1 cellular context compared by ENCODE assay signal in the genomic region with DNA sequence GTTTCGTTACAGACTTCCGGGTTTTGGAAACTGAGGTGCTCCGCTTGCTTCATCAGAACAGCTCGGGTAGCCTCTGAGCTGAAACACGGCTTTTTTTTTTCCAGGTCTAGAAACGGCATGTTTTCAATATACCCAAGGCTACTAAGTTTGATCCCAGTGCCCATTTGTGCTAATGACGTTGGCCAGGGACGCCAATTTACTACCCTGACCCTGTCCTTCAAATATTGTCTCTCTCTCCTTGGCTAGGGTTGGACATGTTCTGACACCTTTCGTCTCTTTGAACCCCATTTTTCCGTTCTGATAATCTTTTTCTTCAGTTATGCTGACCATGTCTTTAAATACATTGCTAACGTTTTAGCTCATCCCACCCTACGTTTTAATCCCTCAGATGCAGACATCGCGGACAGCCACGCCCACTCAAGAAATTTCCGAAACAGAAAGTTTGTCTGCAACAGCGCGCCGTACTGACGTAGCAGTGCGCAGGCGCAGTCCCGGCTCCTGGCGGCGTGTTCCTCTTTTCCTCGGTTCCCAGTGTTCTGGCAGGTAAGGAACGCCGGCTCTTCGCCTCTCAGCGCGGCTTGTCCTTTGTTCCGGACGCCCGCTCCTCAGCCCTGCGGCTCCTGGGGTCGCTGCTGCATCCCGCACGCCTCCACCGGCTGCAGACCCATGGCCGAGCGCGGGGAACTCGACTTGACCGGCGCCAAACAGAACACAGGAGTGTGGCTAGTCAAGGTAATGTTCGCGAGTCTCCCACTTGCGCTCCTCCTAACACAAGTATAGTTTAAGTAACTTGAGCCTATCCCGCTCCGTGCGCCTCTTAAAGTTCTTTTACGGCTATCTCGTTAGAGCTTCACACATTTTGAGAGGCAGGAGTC.
TF ChIP-seq lines count a peak whose summit lies in the region.

TSS of gene GTF2F2 (plus strand) at position 521 of the 875 bp plus-strand sequence. CDS start at position 667, 146 bp downstream.

TF ChIP-seq in K562, 482 proteins besides CTCF, POLR2A, EP300 and RAD21 (continued from another document and continues in another):
- TF ChIP-seq SNIP1 (IDR thresholded peaks at IDR 0.05; ENCODE audit: low read depth) (no peak), VEZF1 (CRISPR knock-in tag; IDR thresholded peaks at IDR 0.05) (no peak), PRPF4 (IDR thresholded peaks at IDR 0.05; ENCODE audit: insufficient read depth, low read depth, low read length, poor library complexity, severe bottlenecking) (no peak), MXD1 (CRISPR knock-in tag; IDR thresholded peaks at IDR 0.05; ENCODE audit: borderline replicate concordance, poor library complexity, severe bottlenecking) (no peak), NR4A1 (CRISPR knock-in tag; IDR thresholded peaks at IDR 0.05) (no peak), NR4A1 (tag; IDR thresholded peaks at IDR 0.05) (no peak), PYGO2 (tag; IDR thresholded peaks at IDR 0.05) (no peak), SMAD4 (CRISPR knock-in tag; conservative IDR thresholded peaks at IDR 0.05) (no peak), CEBPZ (IDR thresholded peaks at IDR 0.05; ENCODE audit: borderline replicate concordance, low read depth, low read length) (no peak), FOS (IDR thresholded peaks at IDR 0.05; ENCODE audit: extremely low read depth, insufficient read length) (no peak), YBX1 (IDR thresholded peaks at IDR 0.05) (no peak), HCFC1 (IDR thresholded peaks at IDR 0.05; ENCODE audit: low read depth, low read length) (peak; percentile 59; the same call in 1 of the 2 replicates), ATF2 (CRISPR knock-in tag; IDR thresholded peaks at IDR 0.05) (no peak), ZNF407 (IDR thresholded peaks at IDR 0.05; ENCODE audit: low read depth) (peak; percentile 94), DNMT1 (IDR thresholded peaks at IDR 0.05) (no peak), MCM2 (IDR thresholded peaks at IDR 0.05; ENCODE audit: low read depth) (no peak), CBX5 (IDR thresholded peaks at IDR 0.05; ENCODE audit: borderline replicate concordance, low read depth) (no peak), GABPB2 (CRISPR knock-in tag; conservative IDR thresholded peaks at IDR 0.05) (no peak), STAG1 (CRISPR knock-in tag; IDR thresholded peaks at IDR 0.05; ENCODE audit: borderline replicate concordance) (no peak), HNRNPUL1 (IDR thresholded peaks at IDR 0.05; ENCODE audit: low read length) (no peak), CBFA2T3 (IDR thresholded peaks at IDR 0.05) (no peak), ZNF586 (CRISPR knock-in tag; conservative IDR thresholded peaks at IDR 0.05) (no peak), RUNX1 (IDR thresholded peaks at IDR 0.05; ENCODE audit: low read depth) (no peak), MAZ (CRISPR knock-in tag; conservative IDR thresholded peaks at IDR 0.05 in 1 of 2, IDR thresholded peaks at IDR 0.05 in 1 of 2) (peak in 1 of 2 experiments; percentile 43; a peak in 1 of 4 replicates), ZNF785 (CRISPR knock-in tag; IDR thresholded peaks at IDR 0.05) (no peak), IRF2 (CRISPR knock-in tag; IDR thresholded peaks at IDR 0.05) (no peak), ELF4 (CRISPR knock-in tag; IDR thresholded peaks at IDR 0.05) (no peak), PRMT5 (CRISPR knock-in tag; IDR thresholded peaks at IDR 0.05) (no peak), CHD4 (IDR thresholded peaks at IDR 0.05; ENCODE audit: insufficient read depth, insufficient replicate concordance, low read depth, low read length, poor library complexity, severe bottlenecking) (no peak), KLF16 (IDR thresholded peaks at IDR 0.05) (peak; percentile 50; the same call in 1 of the 2 replicates), RBM39 (optimal IDR thresholded peaks at IDR 0.05; ENCODE audit: low read depth, low read length) (no peak), TBL1XR1 (IDR thresholded peaks at IDR 0.05; ENCODE audit: low read length in 2 of 2) (no peak), NFXL1 (CRISPR knock-in tag; IDR thresholded peaks at IDR 0.05) (no peak), RBM25 (IDR thresholded peaks at IDR 0.05; ENCODE audit: low read depth, low read length, severe bottlenecking) (no peak)
- TF ChIP-seq, protein P1, sequence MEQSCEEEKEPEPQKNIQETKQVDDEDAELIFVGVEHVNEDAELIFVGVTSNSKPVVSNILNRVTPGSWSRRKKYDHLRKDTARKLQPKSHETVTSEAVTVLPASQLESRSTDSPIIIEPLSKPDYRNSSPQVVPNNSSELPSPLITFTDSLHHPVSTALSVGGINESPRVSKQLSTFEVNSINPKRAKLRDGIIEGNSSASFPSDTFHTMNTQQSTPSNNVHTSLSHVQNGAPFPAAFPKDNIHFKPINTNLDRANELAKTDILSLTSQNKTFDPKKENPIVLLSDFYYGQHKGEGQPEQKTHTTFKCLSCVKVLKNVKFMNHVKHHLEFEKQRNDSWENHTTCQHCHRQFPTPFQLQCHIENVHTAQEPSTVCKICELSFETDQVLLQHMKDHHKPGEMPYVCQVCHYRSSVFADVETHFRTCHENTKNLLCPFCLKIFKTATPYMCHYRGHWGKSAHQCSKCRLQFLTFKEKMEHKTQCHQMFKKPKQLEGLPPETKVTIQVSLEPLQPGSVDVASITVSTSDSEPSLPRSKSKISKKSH (CRISPR knock-in tag; IDR thresholded peaks at IDR 0.05) = no peak
- TF ChIP-seq, protein P2, sequence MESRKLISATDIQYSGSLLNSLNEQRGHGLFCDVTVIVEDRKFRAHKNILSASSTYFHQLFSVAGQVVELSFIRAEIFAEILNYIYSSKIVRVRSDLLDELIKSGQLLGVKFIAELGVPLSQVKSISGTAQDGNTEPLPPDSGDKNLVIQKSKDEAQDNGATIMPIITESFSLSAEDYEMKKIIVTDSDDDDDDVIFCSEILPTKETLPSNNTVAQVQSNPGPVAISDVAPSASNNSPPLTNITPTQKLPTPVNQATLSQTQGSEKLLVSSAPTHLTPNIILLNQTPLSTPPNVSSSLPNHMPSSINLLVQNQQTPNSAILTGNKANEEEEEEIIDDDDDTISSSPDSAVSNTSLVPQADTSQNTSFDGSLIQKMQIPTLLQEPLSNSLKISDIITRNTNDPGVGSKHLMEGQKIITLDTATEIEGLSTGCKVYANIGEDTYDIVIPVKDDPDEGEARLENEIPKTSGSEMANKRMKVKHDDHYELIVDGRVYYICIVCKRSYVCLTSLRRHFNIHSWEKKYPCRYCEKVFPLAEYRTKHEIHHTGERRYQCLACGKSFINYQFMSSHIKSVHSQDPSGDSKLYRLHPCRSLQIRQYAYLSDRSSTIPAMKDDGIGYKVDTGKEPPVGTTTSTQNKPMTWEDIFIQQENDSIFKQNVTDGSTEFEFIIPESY (CRISPR knock-in tag; IDR thresholded peaks at IDR 0.05) = no peak
- TF ChIP-seq, protein P3, sequence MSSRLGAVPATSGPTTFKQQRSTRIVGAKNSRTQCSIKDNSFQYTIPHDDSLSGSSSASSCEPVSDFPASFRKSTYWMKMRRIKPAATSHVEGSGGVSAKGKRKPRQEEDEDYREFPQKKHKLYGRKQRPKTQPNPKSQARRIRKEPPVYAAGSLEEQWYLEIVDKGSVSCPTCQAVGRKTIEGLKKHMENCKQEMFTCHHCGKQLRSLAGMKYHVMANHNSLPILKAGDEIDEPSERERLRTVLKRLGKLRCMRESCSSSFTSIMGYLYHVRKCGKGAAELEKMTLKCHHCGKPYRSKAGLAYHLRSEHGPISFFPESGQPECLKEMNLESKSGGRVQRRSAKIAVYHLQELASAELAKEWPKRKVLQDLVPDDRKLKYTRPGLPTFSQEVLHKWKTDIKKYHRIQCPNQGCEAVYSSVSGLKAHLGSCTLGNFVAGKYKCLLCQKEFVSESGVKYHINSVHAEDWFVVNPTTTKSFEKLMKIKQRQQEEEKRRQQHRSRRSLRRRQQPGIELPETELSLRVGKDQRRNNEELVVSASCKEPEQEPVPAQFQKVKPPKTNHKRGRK (tag; IDR thresholded peaks at IDR 0.05) = no peak
